In genomic region chr21:41215856-41216408, GRCh38 we compare ENCODE assay signal across 30 cellular contexts.
"Had no signal": no experiment of that assay in that cellular context is flagged by ENCODE, and none has a peak within 500 bp of the region (broad histone marks: within the 10 kb centered on the region; RNA-seq: fewer than 3 reads in every experiment).

No MANE protein-coding gene starts in this region.

- H3K9me3 Mint-ChIP-seq: activated naive CD4-positive, alpha-beta T cell treated with anti-CD3 and anti-CD28 coated beads, Interleukin-2, amount 50 U/mL, for 72 hours; activated T-cell treated with anti-CD3 and anti-CD28 coated beads, Interleukin-2, amount 50 U/mL, for 72 hours; natural killer cell treated with Interleukin-12 subunit alpha and Interleukin-12 subunit beta and Interleukin-15 and Interleukin-18, amount 100 ng/mL, for 72 hours; T-helper 1 cell treated with Interleukin-12 subunit alpha and Interleukin-12 subunit beta and Interleukin-4 antibody, amounts not matched to agents 30 μg/mL and 1 μg/mL, for 36 hours had no signal

- H3K4me3 Mint-ChIP-seq: activated CD8-positive, alpha-beta memory T cell treated with anti-CD3 and anti-CD28 coated beads, Interleukin-2, amount 10 ng/mL, durations not matched to agents 7 days and 5 days; activated CD8-positive, alpha-beta T cell treated with anti-CD3 and anti-CD28 coated beads, Interleukin-2, amount 10 ng/mL, durations not matched to agents 7 days and 5 days; activated T-cell treated with anti-CD3 and anti-CD28 coated beads, Interleukin-2, amount 50 U/mL, for 72 hours; natural killer cell treated with Interleukin-12 subunit alpha and Interleukin-12 subunit beta and Interleukin-15 and Interleukin-18, amount 100 ng/mL, for 72 hours; T-helper 1 cell treated with Interleukin-12 subunit alpha and Interleukin-12 subunit beta and Interleukin-4 antibody, amounts not matched to agents 30 μg/mL and 1 μg/mL, for 36 hours had no signal

- H3K36me3 ChIP-seq: cardiac muscle cell, neutrophil, ovary, prostate gland had no signal

- H3K27ac Mint-ChIP-seq: activated CD8-positive, alpha-beta memory T cell treated with anti-CD3 and anti-CD28 coated beads, Interleukin-2, amount 10 ng/mL, durations not matched to agents 7 days and 5 days; activated CD8-positive, alpha-beta T cell treated with anti-CD3 and anti-CD28 coated beads, Interleukin-2, amount 10 ng/mL, durations not matched to agents 7 days and 5 days; activated T-cell treated with anti-CD3 and anti-CD28 coated beads, Interleukin-2, amount 50 U/mL, for 72 hours; natural killer cell treated with Interleukin-12 subunit alpha and Interleukin-12 subunit beta and Interleukin-15 and Interleukin-18, amount 100 ng/mL, for 72 hours; T-helper 1 cell treated with Interleukin-12 subunit alpha and Interleukin-12 subunit beta and Interleukin-4 antibody, amounts not matched to agents 30 μg/mL and 1 μg/mL, for 36 hours had no signal

- H3K4me1 Mint-ChIP-seq: activated CD8-positive, alpha-beta memory T cell treated with anti-CD3 and anti-CD28 coated beads, Interleukin-2, amount 10 ng/mL, durations not matched to agents 7 days and 5 days had no signal

- ATAC-seq: activated CD8-positive, alpha-beta memory T cell treated with anti-CD3 and anti-CD28 coated beads, Interleukin-2, amount 10 ng/mL, durations not matched to agents 7 days and 5 days; activated CD8-positive, alpha-beta T cell treated with anti-CD3 and anti-CD28 coated beads, Interleukin-2, amount 10 ng/mL, durations not matched to agents 7 days and 5 days; activated naive CD4-positive, alpha-beta T cell treated with anti-CD3 and anti-CD28 coated beads, Interleukin-2, amount 50 U/mL, for 72 hours; activated T-cell treated with anti-CD3 and anti-CD28 coated beads, Interleukin-2, amount 50 U/mL, for 72 hours; body of pancreas; left colon had no signal

- FAIRE-seq: keratinocyte, TTC549, urothelium cell line had no signal

- DNase-seq: activated CD4-positive, alpha-beta T cell treated with anti-CD3 and anti-CD28 coated beads for 1 hour; activated CD8-positive, alpha-beta memory T cell treated with anti-CD3 and anti-CD28 coated beads, Interleukin-2, amount 10 ng/mL, durations not matched to agents 7 days and 5 days; activated CD8-positive, alpha-beta T cell treated with anti-CD3 and anti-CD28 coated beads, Interleukin-2, amount 10 ng/mL, durations not matched to agents 7 days and 5 days; activated naive CD4-positive, alpha-beta T cell; activated T-cell treated with anti-CD3 and anti-CD28 coated beads, Interleukin-2, amount 50 U/mL, for 72 hours; aorta; body of pancreas; cerebellar nuclear complex; cortex of kidney; foreskin fibroblast; head of caudate nucleus; hippocampal formation; left colon; ovary; retina; stimulated activated CD4-positive, alpha-beta T cell treated with anti-CD3 and anti-CD28 coated beads, Interleukin-15, amount 100 ng/mL, for 24 hours; stimulated activated CD4-positive, alpha-beta T cell treated with anti-CD3 and anti-CD28 coated beads, Interleukin-2, amount 100 ng/mL, for 24 hours; stimulated activated naive CD4-positive, alpha-beta T cell; SW 1271; T-helper 9 cell had no signal

- H3K27me3 ChIP-seq: body of pancreas, cardiac muscle cell, ovary, tibial nerve had no signal

- H3K4me3 ChIP-seq: body of pancreas, cardiac muscle cell, ovary, prostate gland, tibial nerve had no signal

- H3K4me1 ChIP-seq: prostate gland had no signal

- H3K9me3 ChIP-seq: body of pancreas, neutrophil, ovary, prostate gland, tibial nerve had no signal

- H3K36me3 Mint-ChIP-seq: activated CD8-positive, alpha-beta memory T cell treated with anti-CD3 and anti-CD28 coated beads, Interleukin-2, amount 10 ng/mL, durations not matched to agents 7 days and 5 days; activated naive CD4-positive, alpha-beta T cell treated with anti-CD3 and anti-CD28 coated beads, Interleukin-2, amount 50 U/mL, for 72 hours; natural killer cell treated with Interleukin-12 subunit alpha and Interleukin-12 subunit beta and Interleukin-15 and Interleukin-18, amount 100 ng/mL, for 72 hours had no signal

- H3K27ac ChIP-seq: body of pancreas, cardiac muscle cell, neutrophil, ovary, prostate gland had no signal
